ENCODE assay signal across 8 cellular contexts in genomic region chr7:151058766-151059361, GRCh38. TPM values are rescaled to one million over a fixed set of nuclear protein-coding genes. Genes with fewer than 3 reads are reported as not detected.
DNase-seq lines count a peak whose midpoint lies in the region; ATAC-seq lines count a peak whose summit lies in the region.

No MANE protein-coding gene starts in this region.

- H3K4me3 Mint-ChIP-seq in activated CD4-positive, alpha-beta T cell treated with anti-CD3 and anti-CD28 coated beads, Interleukin-2, amount 10 ng/mL, durations not matched to agents 24 days and 14 days: peak overlapping the region; percentile 99
- H3K4me3 Mint-ChIP-seq in naive B cell: peak overlapping the region; percentile 90 to 97 (median 95)

- peak; percentile 77 for DNase-seq in activated CD4-positive, alpha-beta T cell treated with anti-CD3 and anti-CD28 coated beads, Interleukin-2, amount 10 ng/mL, durations not matched to agents 24 days and 14 days
- DNase-seq in activated CD4-positive, alpha-beta T cell treated with anti-CD3 and anti-CD28 coated beads, Interleukin-2, amount 50 U/mL, for 1 hour: no peak
- DNase-seq in RKO (ENCODE audit: low spot score) (peak; percentile 69), naive B cell (no peak)

- peak overlapping the region; percentile 87 to 95 for H3K9ac ChIP-seq in duodenal mucosa (ENCODE audit: low read depth in 1 of 2, low read length in 2 of 2)

- H3K27me3 ChIP-seq in duodenal mucosa (ENCODE audit: control insufficient read depth in 1 of 2, insufficient read depth in 2 of 2, low read length in 2 of 2): no peaks in the 10 kb centered on the region

- peak overlapping the region; percentile 77 to 94 for H3K4me3 ChIP-seq in duodenal mucosa (ENCODE audit: low read depth in 1 of 2, low read length in 2 of 2)

- no peaks in the 10 kb centered on the region for H3K27me3 Mint-ChIP-seq in activated CD4-positive, alpha-beta T cell treated with anti-CD3 and anti-CD28 coated beads, Interleukin-2, amount 10 ng/mL, durations not matched to agents 24 days and 14 days
- peaks cover 0 to 6% (median 0%) of the 10 kb centered on the region in 3 donors for H3K27me3 Mint-ChIP-seq in naive B cell

- no peaks in the 10 kb centered on the region for H3K9me3 Mint-ChIP-seq in activated CD4-positive, alpha-beta T cell treated with anti-CD3 and anti-CD28 coated beads, Interleukin-2, amount 10 ng/mL, durations not matched to agents 24 days and 14 days
- no peaks in the 10 kb centered on the region for H3K9me3 Mint-ChIP-seq in naive B cell

- peak overlapping the region; percentile 96 for H3K27ac ChIP-seq in duodenal mucosa (ENCODE audit: low read depth, low read length)

- H3K9me3 ChIP-seq in duodenal mucosa (ENCODE audit: control insufficient read depth in 1 of 2, low read length in 2 of 2): no peaks in the 10 kb centered on the region

- no peak for ATAC-seq in naive B cell (ENCODE audit: low read depth in 2 of 2)
- ATAC-seq in GM18870 (IDR thresholded peaks at IDR 0.05; ENCODE audit: unreplicated experiment): no peak
- no peak for ATAC-seq in HG02571 (IDR thresholded peaks at IDR 0.05; ENCODE audit: unreplicated experiment)
- ATAC-seq in HG02610 (IDR thresholded peaks at IDR 0.05; ENCODE audit: unreplicated experiment): no peak

- intact Hi-C loops in activated CD4-positive, alpha-beta T cell treated with anti-CD3 and anti-CD28 coated beads, Interleukin-2, amount 10 ng/mL, durations not matched to agents 24 days and 14 days (cut with micrococcal nuclease): loop anchor here (1.0 to 2.0 kb wide), 6 partner anchors 20 to 168 kb away; partner anchors contain the start of genes ABCB8, ABCF2 and FASTK

- H3K4me1 Mint-ChIP-seq in activated CD4-positive, alpha-beta T cell treated with anti-CD3 and anti-CD28 coated beads, Interleukin-2, amount 10 ng/mL, durations not matched to agents 24 days and 14 days: peaks cover 36% of the 10 kb centered on the region
- H3K4me1 Mint-ChIP-seq in naive B cell: peaks cover 32 to 50% (median 39%) of the 10 kb centered on the region in 3 donors

- H3K27ac Mint-ChIP-seq in activated CD4-positive, alpha-beta T cell treated with anti-CD3 and anti-CD28 coated beads, Interleukin-2, amount 10 ng/mL, durations not matched to agents 24 days and 14 days: peak overlapping the region; percentile 88
- peak overlapping the region; percentile 87 to 98 (median 95) for H3K27ac Mint-ChIP-seq in naive B cell

- peaks cover 40 to 43% of the 10 kb centered on the region in 2 donors for H3K4me1 ChIP-seq in duodenal mucosa (ENCODE audit: control insufficient read depth in 1 of 2, insufficient read depth in 2 of 2, low read length in 2 of 2)

- peaks cover 5% of the 10 kb centered on the region for H3K36me3 Mint-ChIP-seq in activated CD4-positive, alpha-beta T cell treated with anti-CD3 and anti-CD28 coated beads, Interleukin-2, amount 10 ng/mL, durations not matched to agents 24 days and 14 days (ENCODE audit: low read depth)
- peaks cover 0 to 6% of the 10 kb centered on the region in 2 donors for H3K36me3 Mint-ChIP-seq in naive B cell

- H3K36me3 ChIP-seq in duodenal mucosa (ENCODE audit: control insufficient read depth in 1 of 2, insufficient read depth in 2 of 2, low read length in 2 of 2): no peaks in the 10 kb centered on the region

RNA-seq across cellular contexts. Expression of gene SLC4A2, which starts 0.5 kb away (rescaled TPM):
- 115 and 127 TPM in 2 replicates for total RNA-seq in activated CD4-positive, alpha-beta T cell treated with anti-CD3 and anti-CD28 coated beads, Interleukin-2, amount 10 ng/mL, durations not matched to agents 24 days and 14 days
- 10 to 100 TPM in 3 of 6 donors, 1 to 10 TPM in 3; 8.5 to 17.1 (median 12.2) TPM for polyA plus RNA-seq in naive B cell (ENCODE audit: low read depth in 6 of 6)

RNA-seq across cellular contexts. Expression of gene CDK5, which starts 1.2 kb away (rescaled TPM):
- 26.5 and 26.8 TPM in 2 replicates for total RNA-seq in activated CD4-positive, alpha-beta T cell treated with anti-CD3 and anti-CD28 coated beads, Interleukin-2, amount 10 ng/mL, durations not matched to agents 24 days and 14 days
- polyA plus RNA-seq in naive B cell (ENCODE audit: low read depth in 6 of 6): 10 to 100 TPM in 3 of 6 donors, 1 to 10 TPM in 3; 7.3 to 10.5 (median 9.6) TPM

RNA-seq across cellular contexts. Expression of gene ASIC3, which starts 10.5 kb away (rescaled TPM):
- 3.5 and 4.0 TPM in 2 replicates for total RNA-seq in activated CD4-positive, alpha-beta T cell treated with anti-CD3 and anti-CD28 coated beads, Interleukin-2, amount 10 ng/mL, durations not matched to agents 24 days and 14 days
- polyA plus RNA-seq in naive B cell (ENCODE audit: low read depth in 6 of 6): not detected

RNA-seq across cellular contexts. Expression of gene FASTK, which starts 21.7 kb away (rescaled TPM):
- 90.8 and 92.3 TPM in 2 replicates for total RNA-seq in activated CD4-positive, alpha-beta T cell treated with anti-CD3 and anti-CD28 coated beads, Interleukin-2, amount 10 ng/mL, durations not matched to agents 24 days and 14 days
- 10 to 100 TPM; 31.6 to 52.0 (median 38.1) TPM for polyA plus RNA-seq in naive B cell (ENCODE audit: low read depth in 6 of 6)

RNA-seq across cellular contexts. Expression of gene TMUB1, which starts 24.4 kb away (rescaled TPM):
- total RNA-seq in activated CD4-positive, alpha-beta T cell treated with anti-CD3 and anti-CD28 coated beads, Interleukin-2, amount 10 ng/mL, durations not matched to agents 24 days and 14 days: 53.8 and 59.2 TPM in 2 replicates
- polyA plus RNA-seq in naive B cell (ENCODE audit: low read depth in 6 of 6): 10 to 100 TPM; 36.3 to 66.1 (median 45.5) TPM

Comparison
In these comparisons a context has a peak if more than half of its experiments do, and no peak if none do; other contexts are left out.
1. DNase-seq: peak in activated CD4-positive, alpha-beta T cell treated with anti-CD3 and anti-CD28 coated beads, Interleukin-2, amount 10 ng/mL, durations not matched to agents 24 days and 14 days (single experiment) and RKO (single experiment); none in activated CD4-positive, alpha-beta T cell treated with anti-CD3 and anti-CD28 coated beads, Interleukin-2, amount 50 U/mL, for 1 hour (single experiment) and naive B cell (single experiment).